Comparison of ENCODE assay signal across 19 cellular contexts in genomic region chr7:6268909-6269306, GRCh38. TPM values are rescaled to one million over a fixed set of nuclear protein-coding genes. Genes with fewer than 3 reads are reported as not detected.
A peak's percentile ranks its signal among the peaks of the same experiment; 100 is the strongest.
DNase-seq lines count a peak whose midpoint lies in the region; ATAC-seq and TF ChIP-seq lines count a peak whose summit lies in the region.
"Had no signal": no experiment of that assay in that cellular context is flagged by ENCODE, and none has a peak within 500 bp of the region (broad histone marks: within the 10 kb centered on the region; RNA-seq: fewer than 3 reads in every experiment).

No MANE protein-coding gene starts in this region.

- no peak overlapping the region for H2AFZ ChIP-seq in H9 (ENCODE audit: low read length)

- H3K9me3 ChIP-seq in H9 (ENCODE audit: control insufficient read depth, low read depth, low read length) = no peaks in the 10 kb centered on the region
- H3K9me3 ChIP-seq in colonic mucosa = no peaks in the 10 kb centered on the region
- H3K9me3 ChIP-seq: neutrophil had no signal

- H3K4ac ChIP-seq in H9 (ENCODE audit: low read depth, low read length) = no peak overlapping the region

- DNase-seq in H9 = peak; percentile 50
- peak; percentile 50 for DNase-seq in colonic mucosa
- DNase-seq in middle frontal gyrus (ENCODE audit: extremely low spot score, low spot score) = no peak
- no peak for DNase-seq in A172 (ENCODE audit: low spot score)
- no peak for DNase-seq in natural killer cell
- DNase-seq: activated CD4-positive, alpha-beta T cell treated with anti-CD3 and anti-CD28 coated beads, Interleukin-2, amount 50 U/mL, for 1 hour; activated naive CD8-positive, alpha-beta T cell treated with anti-CD3 and anti-CD28 coated beads, Interleukin-2, amount 10 ng/mL, durations not matched to agents 7 days and 5 days; activated T-cell treated with anti-CD3 and anti-CD28 coated beads, Interleukin-2, amount 50 U/mL, for 48 hours; central memory CD4-positive, alpha-beta T cell; DMS153; foreskin keratinocyte; mesendoderm; NCI-H1694; stimulated activated CD4-positive, alpha-beta T cell treated with anti-CD3 and anti-CD28 coated beads, Interleukin-4, amount 100 ng/mL, for 4 hours had no signal

- H3K27ac Mint-ChIP-seq in H9 (no peak overlapping the region), nephron (no peak overlapping the region), natural killer cell (no peak overlapping the region)
- H3K27ac Mint-ChIP-seq: activated naive CD8-positive, alpha-beta T cell treated with anti-CD3 and anti-CD28 coated beads, Interleukin-2, amount 10 ng/mL, durations not matched to agents 7 days and 5 days had no signal

- no peak overlapping the region for H3K4me3 Mint-ChIP-seq in H9
- H3K4me3 Mint-ChIP-seq in nephron = peak overlapping the region in 2 of 3 experiments; percentile 34 to 61
- no peak overlapping the region for H3K4me3 Mint-ChIP-seq in natural killer cell
- H3K4me3 Mint-ChIP-seq: activated naive CD8-positive, alpha-beta T cell treated with anti-CD3 and anti-CD28 coated beads, Interleukin-2, amount 10 ng/mL, durations not matched to agents 7 days and 5 days had no signal

- H3K36me3 Mint-ChIP-seq in H9 (ENCODE audit: insufficient read depth in 1 of 3, low read depth in 3 of 3) (no peaks in the 10 kb centered on the region), nephron (ENCODE audit: low read depth) (no peaks in the 10 kb centered on the region), natural killer cell (no peaks in the 10 kb centered on the region)
- H3K36me3 Mint-ChIP-seq: activated naive CD8-positive, alpha-beta T cell treated with anti-CD3 and anti-CD28 coated beads, Interleukin-2, amount 10 ng/mL, durations not matched to agents 7 days and 5 days had no signal

- TF ChIP-seq CTCF in 22Rv1 (IDR thresholded peaks at IDR 0.05) (no peak), H9 (conservative IDR thresholded peaks at IDR 0.05) (no peak), colonic mucosa (IDR thresholded peaks at IDR 0.05) (no peak), nephron (IDR thresholded peaks at IDR 0.05; ENCODE audit: unreplicated experiment in 3 of 3) (no peak), natural killer cell (IDR thresholded peaks at IDR 0.05) (no peak)

- H3K9ac ChIP-seq in H9 (ENCODE audit: extremely low read depth, insufficient read length, low read length) (no peak overlapping the region), colonic mucosa (ENCODE audit: low read depth in 2 of 2, low read length in 2 of 2) (no peak overlapping the region)

- no peak overlapping the region for H3K18ac ChIP-seq in H9 (ENCODE audit: insufficient read length, low read depth, low read length)

- WGBS in H9 (ENCODE audit: extremely low coverage, insufficient read length, low lambda C conversion rate) = no CpG with 5 or more reads among the region's 5 CpGs

- peaks cover 31 to 32% of the 10 kb centered on the region in 2 experiments for H3K4me1 Mint-ChIP-seq in H9
- H3K4me1 Mint-ChIP-seq in nephron = peaks cover 38% of the 10 kb centered on the region
- H3K4me1 Mint-ChIP-seq in natural killer cell = peaks cover 26 to 53% of the 10 kb centered on the region in 2 donors

- H3K4me2 ChIP-seq in H9 (ENCODE audit: insufficient read depth, insufficient read length, low read length) = no peak overlapping the region

- intact Hi-C loops in colonic mucosa (cut with DNase I) = no loop called here
- intact Hi-C loops in natural killer cell (cut with micrococcal nuclease) = no loop called here

- H3K4me1 ChIP-seq in H9 (ENCODE audit: insufficient read depth, low read length) (peaks cover 6% of the 10 kb centered on the region; the same call in 1 of the 2 replicates), colonic mucosa (peaks cover 18% of the 10 kb centered on the region)

- no peak overlapping the region for H3K56ac ChIP-seq in H9 (ENCODE audit: insufficient read length, low read depth, low read length)

- H3K79me2 ChIP-seq in H9 (ENCODE audit: insufficient read depth, low read length) = peaks cover 5% of the 10 kb centered on the region; the same call in 1 of the 2 replicates

- no peaks in the 10 kb centered on the region; the same call in 1 of the 2 replicates for H3K27me3 ChIP-seq in H9 (ENCODE audit: insufficient read depth, low read length)
- no peaks in the 10 kb centered on the region for H3K27me3 ChIP-seq in colonic mucosa
- H3K27me3 ChIP-seq: foreskin keratinocyte had no signal

- H3K27ac ChIP-seq in 22Rv1 (peak overlapping the region; percentile 66), H9 (ENCODE audit: insufficient read length, low read depth, low read length) (no peak overlapping the region), colonic mucosa (no peak overlapping the region)
- H3K27ac ChIP-seq: foreskin keratinocyte, neutrophil, SK-N-MC had no signal

- H3K23me2 ChIP-seq in H9 (ENCODE audit: insufficient read length, low read depth, low read length, poor library complexity, severe bottlenecking) = peaks cover 15% of the 10 kb centered on the region

- H2AK5ac ChIP-seq in H9 (ENCODE audit: insufficient read length, low read length) = no peak overlapping the region

- H3K14ac ChIP-seq in H9 (ENCODE audit: insufficient read depth, low read length) = no peak overlapping the region

- H3K79me1 ChIP-seq in H9 (ENCODE audit: insufficient read depth, low read depth, low read length, poor library complexity, severe bottlenecking) = no peaks in the 10 kb centered on the region

- H3K9me3 Mint-ChIP-seq in H9 = no peaks in the 10 kb centered on the region
- no peaks in the 10 kb centered on the region for H3K9me3 Mint-ChIP-seq in nephron
- H3K9me3 Mint-ChIP-seq in natural killer cell = no peaks in the 10 kb centered on the region
- H3K9me3 Mint-ChIP-seq: activated naive CD8-positive, alpha-beta T cell treated with anti-CD3 and anti-CD28 coated beads, Interleukin-2, amount 10 ng/mL, durations not matched to agents 7 days and 5 days had no signal

- no peak overlapping the region for H3K4me3 ChIP-seq in colonic mucosa
- H3K4me3 ChIP-seq: SK-N-MC had no signal

- no peak overlapping the region for H2BK12ac ChIP-seq in H9 (ENCODE audit: insufficient read length, low read depth, low read length)

- no peak overlapping the region for H2BK15ac ChIP-seq in H9 (ENCODE audit: low read depth, low read length)

- no peak overlapping the region for H2BK120ac ChIP-seq in H9 (ENCODE audit: low read depth, low read length, poor library complexity, severe bottlenecking)

- H2BK20ac ChIP-seq in H9 (ENCODE audit: low read depth, low read length, poor library complexity, severe bottlenecking) = no peak overlapping the region

- no peak overlapping the region for H3K23ac ChIP-seq in H9 (ENCODE audit: insufficient read length, low read depth, low read length)

- peaks cover 3% of the 10 kb centered on the region for H4K20me1 ChIP-seq in H9 (ENCODE audit: control insufficient read depth, insufficient read depth, insufficient read length)

- ATAC-seq in natural killer cell (no peak), GM21390 (IDR thresholded peaks at IDR 0.05; ENCODE audit: unreplicated experiment) (no peak)
- ATAC-seq: foreskin keratinocyte had no signal

- H3K36me3 ChIP-seq in colonic mucosa = no peaks in the 10 kb centered on the region
- H3K36me3 ChIP-seq: neutrophil had no signal

- H4K5ac ChIP-seq in H9 (ENCODE audit: insufficient read length, low read depth, low read length) = no peak overlapping the region

- H2BK5ac ChIP-seq in H9 (ENCODE audit: insufficient read length, low read length) = no peak overlapping the region

- H4K91ac ChIP-seq in H9 (ENCODE audit: insufficient read length, low read depth, low read length) = no peak overlapping the region

- peaks cover 22% of the 10 kb centered on the region for H3K27me3 Mint-ChIP-seq in H9 (ENCODE audit: low read depth)
- peaks cover 12% of the 10 kb centered on the region for H3K27me3 Mint-ChIP-seq in nephron (ENCODE audit: low read depth)
- peaks cover 0 to 13% of the 10 kb centered on the region in 2 donors for H3K27me3 Mint-ChIP-seq in natural killer cell (ENCODE audit: low read depth in 2 of 2)

- no peak overlapping the region for H4K8ac ChIP-seq in H9 (replicated peaks; ENCODE audit: insufficient read length, low read depth, low read length)

- H3T11ph ChIP-seq in H9 (ENCODE audit: low read length) = no peak overlapping the region

RNA-seq across cellular contexts. Expression of gene CYTH3, which starts 3.5 kb away (rescaled TPM):
- total RNA-seq in H9 (2021) (9.6 and 12.3 TPM in 2 replicates), colonic mucosa (10 to 100 TPM in 1 of 2 donors, 1 to 10 TPM in 1; 9.1 to 11.3 TPM), natural killer cell (10 to 100 TPM in 2 of 3 donors, 1 to 10 TPM in 1; 7.7 to 42.6 (median 13.6) TPM)
- total RNA-seq in A172 (2014; rRNA removed; shearing (Covaris generic)) = 34.8 and 50.7 TPM in 2 replicates

Comparison
In these comparisons a context has a peak if more than half of its experiments do, and no peak if none do; other contexts are left out.
1. DNase-seq: peak in H9 (single experiment) and colonic mucosa (single experiment); none in middle frontal gyrus (single experiment), A172 (single experiment) and natural killer cell (single experiment).
2. H3K4me3 Mint-ChIP-seq: peak in nephron (2 of 3); none in H9 (0 of 2) and natural killer cell (single experiment).